In genomic region chr17:48915459-48916282, GRCh38 we compare ENCODE assay signal across 8 cellular contexts. TPM values are rescaled to one million over a fixed set of nuclear protein-coding genes. Genes with fewer than 3 reads are reported as not detected.
DNase-seq lines count a peak whose midpoint lies in the region; ATAC-seq, FAIRE-seq and TF ChIP-seq lines count a peak whose summit lies in the region.

No MANE protein-coding gene starts in this region.

- CTCF ChIA-PET in mammary epithelial cell (lab: Charles Lee; ENCODE audit: low non-redundant PET) = interaction anchor here (0.7 kb wide), 1 partner anchor 95 kb away, joined by 4 read pairs; no protein-coding TSS in a partner anchor

- H3K36me3 ChIP-seq in SJSA1 (peaks cover 98% of the 10 kb centered on the region), mammary epithelial cell (ENCODE audit: insufficient read depth, low read length) (peaks cover 36% of the 10 kb centered on the region), prostate gland (peaks cover 5 to 16% of the 10 kb centered on the region in 2 donors)

- FAIRE-seq in GM18507 (lab: Jason Lieb, UNC) = peak; percentile 87

- H3K27ac ChIP-seq in SJSA1 (peak overlapping the region; percentile 96), mammary epithelial cell (ENCODE audit: insufficient read depth, low read depth, low read length) (peak overlapping the region; percentile 96), prostate gland (no peak overlapping the region)

- TF ChIP-seq POLR2A in prostate gland (IDR thresholded peaks at IDR 0.05) = no peak

- no peaks in the 10 kb centered on the region for H3K9me3 ChIP-seq in SJSA1 (replicated peaks)
- H3K9me3 ChIP-seq in mammary epithelial cell (replicated peaks; ENCODE audit: insufficient read depth, low read length) = no peaks in the 10 kb centered on the region
- H3K9me3 ChIP-seq in prostate gland = no peaks in the 10 kb centered on the region

- DNase-seq in GM18507 (ENCODE audit: extremely low spot score, insufficient read length, low read depth) (peak; percentile 46), SJSA1 (ENCODE audit: low read depth in 1 of 2, low spot score in 2 of 2) (peak; percentile 85 to 88), mammary epithelial cell (peak; percentile 96), non-pigmented ciliary epithelial cell (ENCODE audit: low read depth) (peak; percentile 66), midbrain (lab: John Stamatoyannopoulos, UW) (no peak), prostate gland (ENCODE audit: low spot score) (no peak), NCI-H2081 (lab: John Stamatoyannopoulos, UW) (no peak)

- BruUV-seq in mammary epithelial cell (replicated peaks; lab: Mats Ljungman, UMichigan) = no TSS peak

- no peaks in the 10 kb centered on the region for H3K27me3 ChIP-seq in SJSA1 (replicated peaks)
- no peaks in the 10 kb centered on the region for H3K27me3 ChIP-seq in mammary epithelial cell (ENCODE audit: insufficient read depth, low read length)
- no peaks in the 10 kb centered on the region for H3K27me3 ChIP-seq in prostate gland (replicated peaks; ENCODE audit: insufficient read depth)

- dilution Hi-C loops in mammary epithelial cell (cut with HindIII; ENCODE audit: low sequenced_read_pairs) = no loop called here

- no peak for TF ChIP-seq CTCF in mammary epithelial cell (conservative IDR thresholded peaks at IDR 0.05 in 1 of 2, IDR thresholded peaks at IDR 0.05 in 1 of 2; ENCODE audit: extremely low read depth in 1 of 2, insufficient read depth in 1 of 2, low read depth in 1 of 2, low read length in 2 of 2)
- TF ChIP-seq CTCF in prostate gland (IDR thresholded peaks at IDR 0.05) = no peak

- peaks cover 30% of the 10 kb centered on the region for H3K4me1 ChIP-seq in SJSA1 (replicated peaks)
- H3K4me1 ChIP-seq in mammary epithelial cell (ENCODE audit: insufficient read depth, low read length) = peaks cover 27% of the 10 kb centered on the region
- H3K4me1 ChIP-seq in prostate gland (replicated peaks) = peaks cover 3% of the 10 kb centered on the region

- no peak overlapping the region for H2AFZ ChIP-seq in mammary epithelial cell (ENCODE audit: low read depth, low read length)

- in situ Hi-C loops in mammary epithelial cell (cut with MboI; ENCODE audit: low sequenced_read_pairs in 2 of 2) = no loop called here

- WGBS in mammary epithelial cell (ENCODE audit: low coverage, missing lambda C conversion rate) = 33% methylated on average over 5 of the region's 5 CpGs
- 57% methylated on average over 5 of the region's 5 CpGs for WGBS in prostate gland

- H3K4me2 ChIP-seq in mammary epithelial cell (ENCODE audit: insufficient read depth, low read depth, low read length) = peak overlapping the region; percentile 56

- H3K79me2 ChIP-seq in mammary epithelial cell (ENCODE audit: insufficient read depth, low read length) = peaks cover 89% of the 10 kb centered on the region

- peak overlapping the region; percentile 81 for H3K9ac ChIP-seq in mammary epithelial cell (ENCODE audit: insufficient read depth, low read length)

- intact Hi-C loops in mammary epithelial cell (cut with micrococcal nuclease) = loop anchor here (1.0 to 2.0 kb wide), 3 partner anchors 23 to 277 kb away; partner anchors contain the start of genes ATP5MC1 and SNF8
- intact Hi-C loops in prostate gland (cut with DNase I) = no loop called here

- peaks cover 4% of the 10 kb centered on the region for H4K20me1 ChIP-seq in mammary epithelial cell (ENCODE audit: insufficient read depth, low read length)

- peak; percentile 81 for ATAC-seq in HG02798 (IDR thresholded peaks at IDR 0.05; ENCODE audit: poor library complexity, unreplicated experiment)

- H3K4me3 ChIP-seq in SJSA1 (no peak overlapping the region), mammary epithelial cell (replicated peaks in 1 of 3; ENCODE audit: insufficient read depth in 1 of 3, low read depth in 2 of 3, low read length in 3 of 3) (no peak overlapping the region), prostate gland (no peak overlapping the region)

RNA-seq across cellular contexts. Expression of gene UBE2Z, which starts 7.5 kb away (rescaled TPM):
- 109 and 119 TPM in 2 replicates for total RNA-seq in SJSA1 (2014; rRNA removed; shearing (Covaris generic))
- 100 to 1,000 TPM; 104 to 132 TPM for total RNA-seq in mammary epithelial cell
- 115 TPM for polyA plus RNA-seq in mammary epithelial cell
- 220 TPM for polyA minus RNA-seq in mammary epithelial cell
- total RNA-seq in prostate gland = 10 to 100 TPM; 69.9 to 91.5 TPM

RNA-seq across cellular contexts. Expression of gene ATP5MC1, which starts 23.1 kb away (rescaled TPM):
- total RNA-seq in SJSA1 (2014; rRNA removed; shearing (Covaris generic)) = 212 and 215 TPM in 2 replicates
- total RNA-seq in mammary epithelial cell = 10 to 100 TPM; 58.5 to 79.1 TPM
- polyA plus RNA-seq in mammary epithelial cell = 613 TPM
- 217 TPM for polyA minus RNA-seq in mammary epithelial cell
- total RNA-seq in prostate gland = 100 to 1,000 TPM in 1 of 2 donors, 10 to 100 TPM in 1; 65.0 to 165 TPM

RNA-seq across cellular contexts. Expression of gene SNF8, which starts 29.0 kb away (rescaled TPM):
- 212 and 238 TPM in 2 replicates for total RNA-seq in SJSA1 (2014; rRNA removed; shearing (Covaris generic))
- total RNA-seq in mammary epithelial cell = 10 to 100 TPM; 50.5 to 89.6 TPM
- polyA plus RNA-seq in mammary epithelial cell = 112 TPM
- polyA minus RNA-seq in mammary epithelial cell = 157 TPM
- 100 to 1,000 TPM in 1 of 2 donors, 10 to 100 TPM in 1; 71.2 to 111 TPM for total RNA-seq in prostate gland

RNA-seq across cellular contexts. Expression of gene GIP, which starts 52.7 kb away (rescaled TPM):
- not detected in 2 replicates for total RNA-seq in SJSA1 (2014; rRNA removed; shearing (Covaris generic))
- total RNA-seq in mammary epithelial cell (not detected), prostate gland (not detected)
- not detected for polyA plus RNA-seq in mammary epithelial cell
- not detected for polyA minus RNA-seq in mammary epithelial cell

Comparison
In these comparisons a context has a peak if more than half of its experiments do, and no peak if none do; other contexts are left out.
1. DNase-seq: peak in GM18507 (single experiment), SJSA1 (2 of 2), mammary epithelial cell (single experiment) and non-pigmented ciliary epithelial cell (single experiment); none in midbrain (single experiment), prostate gland (single experiment) and NCI-H2081 (0 of 2).
2. H3K27ac ChIP-seq: peak in SJSA1 (single experiment) and mammary epithelial cell (single experiment); none in prostate gland (0 of 2).